27 cellular contexts compared by ENCODE assay signal in genomic region chr12:130202201-130202600, GRCh38. TPM values are rescaled to one million over a fixed set of nuclear protein-coding genes. Genes with fewer than 3 reads are reported as not detected.
"Had no signal": no experiment of that assay in that cellular context is flagged by ENCODE, and none has a peak within 500 bp of the region (broad histone marks: within the 10 kb centered on the region; RNA-seq: fewer than 3 reads in every experiment).

No MANE protein-coding gene starts in this region.

- H3K27ac ChIP-seq: left ventricle myocardium inferior, ovary, right atrium auricular region, spleen, suprapubic skin, thoracic aorta, tibial artery, uterus had no signal

- H3K4me1 ChIP-seq: left ventricle myocardium inferior, right atrium auricular region, spleen, suprapubic skin, tibial artery, uterus had no signal

- H3K27me3 ChIP-seq: ovary, right atrium auricular region, uterus had no signal

- H3K9me3 ChIP-seq: ovary, right atrium auricular region, suprapubic skin, thoracic aorta, uterus had no signal

- H3K27me3 Mint-ChIP-seq: naive B cell; stimulated activated naive CD8-positive, alpha-beta T cell treated with anti-CD3 and anti-CD28 coated beads, Interleukin-15, Interleukin-2, amounts not matched to agents 100 ng/mL and 50 ng/mL, for 24 hours had no signal

- H3K4me3 ChIP-seq: left ventricle myocardium inferior, lung, ovary, right atrium auricular region, spleen, suprapubic skin, thoracic aorta, tibial artery, uterus had no signal

- H3K36me3 Mint-ChIP-seq: naive B cell; natural killer cell; stimulated activated effector memory CD8-positive, alpha-beta T cell treated with anti-CD3 and anti-CD28 coated beads, Interleukin-12 subunit alpha, Interleukin-12 subunit beta, amount 100 ng/mL, for 72 hours had no signal

- ATAC-seq: left colon; natural killer cell; sciatic nerve; stimulated activated effector memory CD8-positive, alpha-beta T cell treated with anti-CD3 and anti-CD28 coated beads, Interleukin-12 subunit alpha, Interleukin-12 subunit beta, amount 100 ng/mL, for 72 hours had no signal

- DNase-seq: hippocampal formation; kidney; left colon; left ventricle myocardium inferior; mesendoderm; naive B cell; natural killer cell; nephron progenitor cell; ovary; small intestine; spleen; stimulated activated CD4-positive, alpha-beta T cell treated with anti-CD3 and anti-CD28 coated beads, Interleukin-4, amount 100 ng/mL, for 24 hours; stimulated activated naive CD4-positive, alpha-beta T cell; tibial artery; trophoblast cell; uterus had no signal

- H3K9me3 Mint-ChIP-seq: natural killer cell had no signal

- H3K4me3 Mint-ChIP-seq: mesothelial cell of epicardium; naive B cell; natural killer cell; nephron progenitor cell; stimulated activated effector memory CD8-positive, alpha-beta T cell treated with anti-CD3 and anti-CD28 coated beads, Interleukin-12 subunit alpha, Interleukin-12 subunit beta, amount 100 ng/mL, for 72 hours; stimulated activated naive CD8-positive, alpha-beta T cell treated with anti-CD3 and anti-CD28 coated beads, Interleukin-15, Interleukin-2, amounts not matched to agents 100 ng/mL and 50 ng/mL, for 24 hours had no signal

- H3K36me3 ChIP-seq: left ventricle myocardium inferior, ovary, right atrium auricular region, spleen, suprapubic skin, thoracic aorta, tibial artery, uterus had no signal

- H3K4me1 Mint-ChIP-seq: mesothelial cell of epicardium; naive B cell; natural killer cell; stimulated activated effector memory CD8-positive, alpha-beta T cell treated with anti-CD3 and anti-CD28 coated beads, Interleukin-12 subunit alpha, Interleukin-12 subunit beta, amount 100 ng/mL, for 72 hours had no signal

- H3K27ac Mint-ChIP-seq: mesothelial cell of epicardium; naive B cell; natural killer cell; nephron progenitor cell; progenitor cell of endocrine pancreas; stimulated activated effector memory CD8-positive, alpha-beta T cell treated with anti-CD3 and anti-CD28 coated beads, Interleukin-12 subunit alpha, Interleukin-12 subunit beta, amount 100 ng/mL, for 72 hours; stimulated activated naive CD8-positive, alpha-beta T cell treated with anti-CD3 and anti-CD28 coated beads, Interleukin-15, Interleukin-2, amounts not matched to agents 100 ng/mL and 50 ng/mL, for 24 hours had no signal

RNA-seq across cellular contexts. Expression of gene FZD10, which starts 39.9 kb away (rescaled TPM):
- total RNA-seq: mononuclear cell, natural killer cell, pulmonary artery endothelial cell had no signal
